Comparison of ENCODE assay signal across 21 cellular contexts in the genomic region with DNA sequence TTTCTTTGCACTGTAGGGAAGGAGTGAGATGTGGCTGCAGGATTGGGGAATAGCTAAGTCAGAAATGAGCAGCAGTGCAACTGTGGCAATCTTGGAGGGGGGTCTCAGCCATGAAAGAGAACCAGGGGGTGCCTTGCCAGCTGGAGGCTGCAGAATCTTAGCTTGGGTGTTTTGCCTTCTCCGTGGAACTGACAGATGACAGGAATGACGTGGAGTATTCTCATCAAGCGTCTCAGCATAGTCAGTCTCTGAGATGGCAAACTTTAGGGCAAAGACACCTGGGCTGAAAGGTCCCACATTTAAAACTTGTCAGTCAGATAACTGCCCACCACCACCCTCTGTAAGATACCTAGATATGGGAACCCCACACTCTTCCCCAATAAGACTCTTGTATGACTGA.
"Had no signal": no experiment of that assay in that cellular context is flagged by ENCODE, and none has a peak within 500 bp of the region (broad histone marks: within the 10 kb centered on the region; RNA-seq: fewer than 3 reads in every experiment).

No MANE protein-coding gene starts in this region.

- H3K4me1 ChIP-seq: body of pancreas, gastroesophageal sphincter, heart left ventricle, left ventricle myocardium inferior, psoas muscle, upper lobe of right lung had no signal

- H2AFZ ChIP-seq: neural progenitor cell had no signal

- DNase-seq: activated CD4-positive, alpha-beta T cell treated with anti-CD3 and anti-CD28 coated beads, Interleukin-2, amount 10 ng/mL, durations not matched to agents 24 days and 14 days; activated CD8-positive, alpha-beta T cell treated with anti-CD3 and anti-CD28 coated beads for 36 hours; activated naive CD4-positive, alpha-beta T cell treated with Interleukin-2 at 50 U/mL for 16 hours; activated naive CD8-positive, alpha-beta T cell treated with anti-CD3 and anti-CD28 coated beads, Interleukin-2, amount 10 ng/mL, durations not matched to agents 7 days and 5 days; activated T-cell treated with anti-CD3 and anti-CD28 coated beads, Interleukin-2, amount 50 U/mL, for 24 hours; amygdala; body of pancreas; heart left ventricle; left ventricle myocardium inferior; mucosa of descending colon; naive thymus-derived CD4-positive, alpha-beta T cell; psoas muscle; right cardiac atrium; stimulated activated CD4-positive, alpha-beta T cell treated with anti-CD3 and anti-CD28 coated beads, Interleukin-4, amount 100 ng/mL, for 24 hours; upper lobe of right lung had no signal

- H3K27ac ChIP-seq: body of pancreas, coronary artery, gastroesophageal sphincter, heart left ventricle, left ventricle myocardium inferior, neural progenitor cell, psoas muscle, upper lobe of right lung had no signal

- ATAC-seq: activated CD8-positive, alpha-beta T cell treated with anti-CD3 and anti-CD28 coated beads for 36 hours; body of pancreas; gastroesophageal sphincter; heart left ventricle; mucosa of descending colon; naive thymus-derived CD4-positive, alpha-beta T cell; psoas muscle; right cardiac atrium; stimulated activated memory B cell treated with anti-CD40 and anti-IgM and Interleukin-4, amounts not matched to agents 10 μg/mL and 1 μg/mL and 100 μg/mL, for 72 hours; upper lobe of right lung had no signal

- H3K4me3 Mint-ChIP-seq: activated CD4-positive, alpha-beta T cell treated with anti-CD3 and anti-CD28 coated beads, Interleukin-2, amount 10 ng/mL, durations not matched to agents 24 days and 14 days; activated CD8-positive, alpha-beta T cell treated with anti-CD3 and anti-CD28 coated beads for 36 hours; activated naive CD8-positive, alpha-beta T cell treated with anti-CD3 and anti-CD28 coated beads, Interleukin-2, amount 10 ng/mL, durations not matched to agents 7 days and 5 days; activated T-cell treated with anti-CD3 and anti-CD28 coated beads, Interleukin-2, amount 50 U/mL, for 24 hours; central memory CD8-positive, alpha-beta T cell; naive thymus-derived CD4-positive, alpha-beta T cell; neural progenitor cell; stimulated activated memory B cell treated with anti-CD40 and anti-IgM and Interleukin-4, amounts not matched to agents 10 μg/mL and 1 μg/mL and 100 μg/mL, for 72 hours had no signal

- H3K4me2 ChIP-seq: neural progenitor cell had no signal

- H3K27me3 Mint-ChIP-seq: activated CD8-positive, alpha-beta T cell treated with anti-CD3 and anti-CD28 coated beads for 36 hours; activated naive CD8-positive, alpha-beta T cell treated with anti-CD3 and anti-CD28 coated beads, Interleukin-2, amount 10 ng/mL, durations not matched to agents 7 days and 5 days; activated T-cell treated with anti-CD3 and anti-CD28 coated beads, Interleukin-2, amount 50 U/mL, for 24 hours had no signal

- H3K36me3 Mint-ChIP-seq: activated naive CD8-positive, alpha-beta T cell treated with anti-CD3 and anti-CD28 coated beads, Interleukin-2, amount 10 ng/mL, durations not matched to agents 7 days and 5 days; naive thymus-derived CD4-positive, alpha-beta T cell; neural progenitor cell; stimulated activated memory B cell treated with anti-CD40 and anti-IgM and Interleukin-4, amounts not matched to agents 10 μg/mL and 1 μg/mL and 100 μg/mL, for 72 hours had no signal

- H3K27me3 ChIP-seq: body of pancreas, neural progenitor cell, upper lobe of right lung had no signal

- H3K9me3 Mint-ChIP-seq: activated CD4-positive, alpha-beta T cell treated with anti-CD3 and anti-CD28 coated beads, Interleukin-2, amount 10 ng/mL, durations not matched to agents 24 days and 14 days; activated CD8-positive, alpha-beta T cell treated with anti-CD3 and anti-CD28 coated beads for 36 hours; activated naive CD8-positive, alpha-beta T cell treated with anti-CD3 and anti-CD28 coated beads, Interleukin-2, amount 10 ng/mL, durations not matched to agents 7 days and 5 days; activated T-cell treated with anti-CD3 and anti-CD28 coated beads, Interleukin-2, amount 50 U/mL, for 24 hours; activated T-helper 2 cell treated with anti-CD3 and anti-CD28 coated beads, Interferon-gamma antibody, Interleukin-2, Interleukin-4, amounts not matched to agents 10 μg/mL and 5 μg/mL and 100 μg/mL, durations not matched to agents 14 hours and 24 hours and 36 hours; central memory CD8-positive, alpha-beta T cell; naive thymus-derived CD4-positive, alpha-beta T cell; neural progenitor cell; stimulated activated memory B cell treated with anti-CD40 and anti-IgM and Interleukin-4, amounts not matched to agents 10 μg/mL and 1 μg/mL and 100 μg/mL, for 72 hours had no signal

- H3K27ac Mint-ChIP-seq: activated CD4-positive, alpha-beta T cell treated with anti-CD3 and anti-CD28 coated beads, Interleukin-2, amount 10 ng/mL, durations not matched to agents 24 days and 14 days; activated CD8-positive, alpha-beta T cell treated with anti-CD3 and anti-CD28 coated beads for 36 hours; activated naive CD8-positive, alpha-beta T cell treated with anti-CD3 and anti-CD28 coated beads, Interleukin-2, amount 10 ng/mL, durations not matched to agents 7 days and 5 days; activated T-cell treated with anti-CD3 and anti-CD28 coated beads, Interleukin-2, amount 50 U/mL, for 24 hours; activated T-helper 2 cell treated with anti-CD3 and anti-CD28 coated beads, Interferon-gamma antibody, Interleukin-2, Interleukin-4, amounts not matched to agents 10 μg/mL and 5 μg/mL and 100 μg/mL, durations not matched to agents 14 hours and 24 hours and 36 hours; naive thymus-derived CD4-positive, alpha-beta T cell; neural progenitor cell; stimulated activated memory B cell treated with anti-CD40 and anti-IgM and Interleukin-4, amounts not matched to agents 10 μg/mL and 1 μg/mL and 100 μg/mL, for 72 hours had no signal

- H3K4me1 Mint-ChIP-seq: stimulated activated memory B cell treated with anti-CD40 and anti-IgM and Interleukin-4, amounts not matched to agents 10 μg/mL and 1 μg/mL and 100 μg/mL, for 72 hours had no signal

- H3K4me3 ChIP-seq: body of pancreas, coronary artery, gastroesophageal sphincter, heart left ventricle, left ventricle myocardium inferior, mucosa of descending colon, neural progenitor cell, psoas muscle, upper lobe of right lung had no signal

- H3K9me3 ChIP-seq: body of pancreas, gastroesophageal sphincter, heart left ventricle, left ventricle myocardium inferior, mucosa of descending colon, psoas muscle, upper lobe of right lung had no signal

- H3K36me3 ChIP-seq: gastroesophageal sphincter, heart left ventricle, left ventricle myocardium inferior, neural progenitor cell, upper lobe of right lung had no signal

- H3K9ac ChIP-seq: neural progenitor cell had no signal
